In the genomic region with DNA sequence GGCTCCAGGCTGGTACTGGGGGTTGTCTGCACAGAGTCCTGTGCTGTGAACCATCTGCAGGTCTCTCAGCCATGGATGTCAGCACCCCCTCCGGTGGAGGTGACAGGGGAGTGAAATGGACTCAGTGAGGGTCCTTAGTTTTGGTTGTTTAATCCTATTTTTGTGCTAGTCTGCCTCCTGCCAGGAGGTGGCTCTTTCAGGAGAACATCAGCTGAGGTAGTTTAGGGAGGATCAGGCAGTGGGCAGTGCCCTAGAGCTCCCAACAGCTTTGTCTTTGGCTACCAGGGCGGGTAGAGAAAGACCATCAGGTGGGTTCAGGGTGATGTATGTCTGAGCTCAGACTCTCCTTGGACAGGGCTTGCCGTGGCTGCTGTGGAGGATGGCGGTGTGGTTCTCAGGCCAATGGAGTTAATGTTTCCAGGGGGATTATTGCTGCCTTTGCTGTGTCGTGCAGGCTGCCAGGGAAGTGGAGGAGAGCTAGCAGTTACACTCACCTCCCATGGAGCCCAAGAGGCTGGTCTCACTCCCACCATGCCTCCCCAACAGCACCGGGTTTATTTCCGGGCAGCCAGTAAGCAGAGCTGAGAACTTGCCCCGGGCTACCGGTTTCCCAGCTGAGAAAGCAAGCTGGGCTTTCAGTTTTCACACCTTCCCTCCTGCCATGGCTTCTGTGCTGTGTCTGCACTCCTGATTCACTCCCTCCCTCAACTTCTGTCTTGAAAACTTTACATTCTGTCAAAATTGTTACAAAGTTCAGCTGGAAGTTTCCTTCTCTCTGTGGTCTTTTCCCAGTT, we compare ENCODE assay signal across 1 cellular context.
TF ChIP-seq lines count a peak whose summit lies in the region.

No MANE protein-coding gene starts in this region.

TF ChIP-seq in WTC11, 78 proteins besides CTCF, POLR2A, EP300 and RAD21 (continued from another document):
- TF ChIP-seq, protein P1, sequence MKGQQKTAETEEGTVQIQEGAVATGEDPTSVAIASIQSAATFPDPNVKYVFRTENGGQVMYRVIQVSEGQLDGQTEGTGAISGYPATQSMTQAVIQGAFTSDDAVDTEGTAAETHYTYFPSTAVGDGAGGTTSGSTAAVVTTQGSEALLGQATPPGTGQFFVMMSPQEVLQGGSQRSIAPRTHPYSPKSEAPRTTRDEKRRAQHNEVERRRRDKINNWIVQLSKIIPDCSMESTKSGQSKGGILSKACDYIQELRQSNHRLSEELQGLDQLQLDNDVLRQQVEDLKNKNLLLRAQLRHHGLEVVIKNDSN (CRISPR knock-in tag; IDR thresholded peaks at IDR 0.05) = no peak
- TF ChIP-seq ATF1 (CRISPR knock-in tag; IDR thresholded peaks at IDR 0.05) = no peak
- no peak for TF ChIP-seq SMAD3 (CRISPR knock-in tag; IDR thresholded peaks at IDR 0.05; ENCODE audit: borderline replicate concordance)
- TF ChIP-seq ZNF671 (CRISPR knock-in tag; IDR thresholded peaks at IDR 0.05) = no peak
- TF ChIP-seq RORB (CRISPR knock-in tag; IDR thresholded peaks at IDR 0.05) = no peak
- no peak for TF ChIP-seq ZNF263 (CRISPR knock-in tag; IDR thresholded peaks at IDR 0.05; ENCODE audit: low read depth)
- no peak for TF ChIP-seq NFE2L1 (CRISPR knock-in tag; IDR thresholded peaks at IDR 0.05)
- TF ChIP-seq MYBL2 (CRISPR knock-in tag; IDR thresholded peaks at IDR 0.05) = no peak
- no peak for TF ChIP-seq FOXJ3 (CRISPR knock-in tag; IDR thresholded peaks at IDR 0.05; ENCODE audit: borderline replicate concordance)
- TF ChIP-seq, protein P2, sequence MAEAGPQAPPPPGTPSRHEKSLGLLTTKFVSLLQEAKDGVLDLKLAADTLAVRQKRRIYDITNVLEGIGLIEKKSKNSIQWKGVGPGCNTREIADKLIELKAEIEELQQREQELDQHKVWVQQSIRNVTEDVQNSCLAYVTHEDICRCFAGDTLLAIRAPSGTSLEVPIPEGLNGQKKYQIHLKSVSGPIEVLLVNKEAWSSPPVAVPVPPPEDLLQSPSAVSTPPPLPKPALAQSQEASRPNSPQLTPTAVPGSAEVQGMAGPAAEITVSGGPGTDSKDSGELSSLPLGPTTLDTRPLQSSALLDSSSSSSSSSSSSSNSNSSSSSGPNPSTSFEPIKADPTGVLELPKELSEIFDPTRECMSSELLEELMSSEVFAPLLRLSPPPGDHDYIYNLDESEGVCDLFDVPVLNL (CRISPR knock-in tag; IDR thresholded peaks at IDR 0.05; ENCODE audit: borderline replicate concordance, low read depth) = no peak
- TF ChIP-seq, protein P3, sequence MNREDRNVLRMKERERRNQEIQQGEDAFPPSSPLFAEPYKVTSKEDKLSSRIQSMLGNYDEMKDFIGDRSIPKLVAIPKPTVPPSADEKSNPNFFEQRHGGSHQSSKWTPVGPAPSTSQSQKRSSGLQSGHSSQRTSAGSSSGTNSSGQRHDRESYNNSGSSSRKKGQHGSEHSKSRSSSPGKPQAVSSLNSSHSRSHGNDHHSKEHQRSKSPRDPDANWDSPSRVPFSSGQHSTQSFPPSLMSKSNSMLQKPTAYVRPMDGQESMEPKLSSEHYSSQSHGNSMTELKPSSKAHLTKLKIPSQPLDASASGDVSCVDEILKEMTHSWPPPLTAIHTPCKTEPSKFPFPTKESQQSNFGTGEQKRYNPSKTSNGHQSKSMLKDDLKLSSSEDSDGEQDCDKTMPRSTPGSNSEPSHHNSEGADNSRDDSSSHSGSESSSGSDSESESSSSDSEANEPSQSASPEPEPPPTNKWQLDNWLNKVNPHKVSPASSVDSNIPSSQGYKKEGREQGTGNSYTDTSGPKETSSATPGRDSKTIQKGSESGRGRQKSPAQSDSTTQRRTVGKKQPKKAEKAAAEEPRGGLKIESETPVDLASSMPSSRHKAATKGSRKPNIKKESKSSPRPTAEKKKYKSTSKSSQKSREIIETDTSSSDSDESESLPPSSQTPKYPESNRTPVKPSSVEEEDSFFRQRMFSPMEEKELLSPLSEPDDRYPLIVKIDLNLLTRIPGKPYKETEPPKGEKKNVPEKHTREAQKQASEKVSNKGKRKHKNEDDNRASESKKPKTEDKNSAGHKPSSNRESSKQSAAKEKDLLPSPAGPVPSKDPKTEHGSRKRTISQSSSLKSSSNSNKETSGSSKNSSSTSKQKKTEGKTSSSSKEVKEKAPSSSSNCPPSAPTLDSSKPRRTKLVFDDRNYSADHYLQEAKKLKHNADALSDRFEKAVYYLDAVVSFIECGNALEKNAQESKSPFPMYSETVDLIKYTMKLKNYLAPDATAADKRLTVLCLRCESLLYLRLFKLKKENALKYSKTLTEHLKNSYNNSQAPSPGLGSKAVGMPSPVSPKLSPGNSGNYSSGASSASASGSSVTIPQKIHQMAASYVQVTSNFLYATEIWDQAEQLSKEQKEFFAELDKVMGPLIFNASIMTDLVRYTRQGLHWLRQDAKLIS (CRISPR knock-in tag; IDR thresholded peaks at IDR 0.05; ENCODE audit: borderline replicate concordance) = no peak
- no peak for TF ChIP-seq RELA (CRISPR knock-in tag; IDR thresholded peaks at IDR 0.05; ENCODE audit: borderline replicate concordance)
- TF ChIP-seq, protein P4, sequence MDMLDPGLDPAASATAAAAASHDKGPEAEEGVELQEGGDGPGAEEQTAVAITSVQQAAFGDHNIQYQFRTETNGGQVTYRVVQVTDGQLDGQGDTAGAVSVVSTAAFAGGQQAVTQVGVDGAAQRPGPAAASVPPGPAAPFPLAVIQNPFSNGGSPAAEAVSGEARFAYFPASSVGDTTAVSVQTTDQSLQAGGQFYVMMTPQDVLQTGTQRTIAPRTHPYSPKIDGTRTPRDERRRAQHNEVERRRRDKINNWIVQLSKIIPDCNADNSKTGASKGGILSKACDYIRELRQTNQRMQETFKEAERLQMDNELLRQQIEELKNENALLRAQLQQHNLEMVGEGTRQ (CRISPR knock-in tag; IDR thresholded peaks at IDR 0.05) = no peak
- TF ChIP-seq KAT7 (CRISPR knock-in tag; IDR thresholded peaks at IDR 0.05; ENCODE audit: borderline replicate concordance) = no peak
- TF ChIP-seq EMX1 (CRISPR knock-in tag; IDR thresholded peaks at IDR 0.05) = no peak
